In genomic region chr4:168831585-168831918, GRCh38 we compare ENCODE assay signal across 8 cellular contexts.
DNase-seq lines count a peak whose midpoint lies in the region; ATAC-seq and TF ChIP-seq lines count a peak whose summit lies in the region.

No MANE protein-coding gene starts in this region.

- no peak for TF ChIP-seq CTCF in NB4 (IDR thresholded peaks at IDR 0.05; ENCODE audit: low read depth, low read length)
- no peak for TF ChIP-seq CTCF in osteoblast (IDR thresholded peaks at IDR 0.05; ENCODE audit: extremely low read depth, low read depth, low read length)

- no peak for TF ChIP-seq POLR2A in NB4 (IDR thresholded peaks at IDR 0.05; ENCODE audit: extremely low read depth, insufficient read length)

- peaks cover 51% of the 10 kb centered on the region for H3K79me2 ChIP-seq in osteoblast (ENCODE audit: insufficient read depth, low read length)

- peaks cover 37% of the 10 kb centered on the region for H4K20me1 ChIP-seq in osteoblast (ENCODE audit: insufficient read depth, low read length)

- H3K4me1 ChIP-seq in endocrine pancreas (ENCODE audit: control insufficient read depth, insufficient read depth, low read length): no peaks in the 10 kb centered on the region
- peaks cover 24% of the 10 kb centered on the region for H3K4me1 ChIP-seq in osteoblast (ENCODE audit: insufficient read depth, low read length)

- H3K27me3 ChIP-seq in endocrine pancreas (ENCODE audit: control insufficient read depth, insufficient read depth, low read length) (no peaks in the 10 kb centered on the region), osteoblast (ENCODE audit: insufficient read depth, low read length) (no peaks in the 10 kb centered on the region)

- H2AFZ ChIP-seq in osteoblast (ENCODE audit: low read length): peak overlapping the region; percentile 71

- no peaks in the 10 kb centered on the region for H3K36me3 ChIP-seq in endocrine pancreas (ENCODE audit: control insufficient read depth, insufficient read depth, low read length)
- H3K36me3 ChIP-seq in osteoblast (ENCODE audit: insufficient read depth, low read length): peaks cover 15% of the 10 kb centered on the region

- H3K4me2 ChIP-seq in osteoblast (ENCODE audit: insufficient read depth, low read length): peak overlapping the region; percentile 81

- no peaks in the 10 kb centered on the region for H3K9me3 ChIP-seq in endocrine pancreas (ENCODE audit: control insufficient read depth, low read length)
- no peaks in the 10 kb centered on the region for H3K9me3 ChIP-seq in osteoblast (ENCODE audit: low read depth, low read length)

- H3K4me3 ChIP-seq in NB4 (ENCODE audit: low read depth, low read length) (peak overlapping the region; percentile 47), endocrine pancreas (ENCODE audit: control insufficient read depth, insufficient read depth, low read length) (peak overlapping the region; percentile 72), osteoblast (ENCODE audit: insufficient read depth, low read length) (peak overlapping the region; percentile 93)

- peak; percentile 3 for ATAC-seq in GM19328 (IDR thresholded peaks at IDR 0.05; ENCODE audit: unreplicated experiment)
- no peak for ATAC-seq in HG02763 (IDR thresholded peaks at IDR 0.05; ENCODE audit: unreplicated experiment)

- H3K9ac ChIP-seq in endocrine pancreas (ENCODE audit: control insufficient read depth, insufficient read depth, low read length): peak overlapping the region; percentile 60

- H3K27ac ChIP-seq in osteoblast (ENCODE audit: low read depth, low read length): peak overlapping the region; percentile 88

- DNase-seq in NB4 (ENCODE audit: low read depth) (no peak), osteoblast (ENCODE audit: insufficient read length, low spot score, missing footprints) (no peak), mesenteric fat pad (ENCODE audit: low spot score) (no peak), 8988T (no peak)
- DNase-seq in stimulated activated CD4-positive, alpha-beta T cell treated with anti-CD3 and anti-CD28 coated beads, Interleukin-2, amount 100 ng/mL, for 24 hours: no peak
